ENCODE assay signal across 1 cellular context in the genomic region with DNA sequence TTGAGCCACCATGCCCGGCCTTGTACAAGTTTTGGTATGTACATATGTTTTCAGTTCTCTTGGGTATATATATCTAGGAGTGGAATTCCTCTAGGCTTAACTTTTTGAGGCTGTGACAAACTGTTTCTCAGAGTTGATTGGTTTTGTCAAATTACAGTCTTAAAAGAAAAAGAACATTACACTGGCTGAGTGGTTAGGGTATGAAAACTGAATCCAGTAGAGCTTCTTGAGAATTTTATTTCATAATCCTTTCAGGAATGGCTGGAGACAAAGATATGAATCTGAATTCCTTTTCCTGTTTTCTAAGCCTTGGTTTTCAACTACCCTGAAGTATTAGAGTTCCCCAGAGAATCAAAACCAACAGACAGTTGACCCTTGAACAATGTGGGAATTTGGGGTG.
TF ChIP-seq lines count a peak whose summit lies in the region.

No MANE protein-coding gene starts in this region.

TF ChIP-seq in endothelial cell of umbilical vein, 7 proteins besides CTCF, POLR2A, EP300 and RAD21:
- no peak for TF ChIP-seq FOS (IDR thresholded peaks at IDR 0.05; ENCODE audit: borderline replicate concordance, insufficient read depth, low read length)
- TF ChIP-seq GATA2 (IDR thresholded peaks at IDR 0.05; ENCODE audit: insufficient read depth, insufficient read length, low read depth, low read length), result no peak
- no peak for TF ChIP-seq JUN (IDR thresholded peaks at IDR 0.05; ENCODE audit: borderline replicate concordance, insufficient read depth, insufficient read length, low read depth)
- TF ChIP-seq MYC (IDR thresholded peaks at IDR 0.05; ENCODE audit: low read depth, low read length), result no peak
- TF ChIP-seq MAX (IDR thresholded peaks at IDR 0.05; ENCODE audit: insufficient read depth, insufficient read length), result no peak
- no peak for TF ChIP-seq EZH2 (IDR thresholded peaks at IDR 0.05; ENCODE audit: borderline replicate concordance, low read depth, low read length, severe bottlenecking)
- no peak for TF ChIP-seq POLR2AphosphoS5 (IDR thresholded peaks at IDR 0.05; ENCODE audit: insufficient read depth, low read depth, low read length)
